ENCODE assay signal across 12 cellular contexts in genomic region chr22:40645579-40646197, GRCh38. TPM values are rescaled to one million over a fixed set of nuclear protein-coding genes. Genes with fewer than 3 reads are reported as not detected.
DNase-seq lines count a peak whose midpoint lies in the region; ATAC-seq, FAIRE-seq and TF ChIP-seq lines count a peak whose summit lies in the region.
"Had no signal": no experiment of that assay in that cellular context is flagged by ENCODE, and none has a peak within 500 bp of the region (broad histone marks: within the 10 kb centered on the region; RNA-seq: fewer than 3 reads in every experiment).

No MANE protein-coding gene starts in this region.

- DNase-seq in hepatocyte (ENCODE audit: low spot score) (no peak), GM19239 (ENCODE audit: insufficient read length, low spot score) (no peak), NCI-H345 treated with DMSO at 0.1 percent for 48 hours (lab: John Stamatoyannopoulos, UW; ENCODE audit: unreplicated experiment) (no peak), GM13976 (ENCODE audit: low spot score) (no peak)

- no peaks in the 10 kb centered on the region for H3K9me2 ChIP-seq in SU-DHL-6 (replicated peaks; ENCODE audit: insufficient read depth, low read length)
- no peaks in the 10 kb centered on the region for H3K9me2 ChIP-seq in hepatocyte (replicated peaks; ENCODE audit: insufficient read depth)

- no peak overlapping the region for H3K4me3 ChIP-seq in HEK293 (ENCODE audit: low read depth, low read length)
- H3K4me3 ChIP-seq in SU-DHL-6 (ENCODE audit: insufficient read depth, low read length, poor library complexity, severe bottlenecking): no peak overlapping the region
- H3K4me3 ChIP-seq in hepatocyte: no peak overlapping the region
- H3K4me3 ChIP-seq in skeletal muscle satellite cell (ENCODE audit: low read length): no peak overlapping the region

- H3K36me3 ChIP-seq in HEK293 (ENCODE audit: control insufficient read depth in 2 of 2, insufficient read depth in 1 of 2, low read length in 2 of 2) (no peaks in the 10 kb centered on the region), SU-DHL-6 (ENCODE audit: low read length) (no peaks in the 10 kb centered on the region), hepatocyte (replicated peaks; ENCODE audit: insufficient read depth, low read depth) (no peaks in the 10 kb centered on the region), skeletal muscle satellite cell (ENCODE audit: insufficient read depth, low read length) (no peaks in the 10 kb centered on the region)
- H3K36me3 ChIP-seq: BLaER1 treated with 17β-estradiol and CSF1 and Interleukin-3, amounts not matched to agents 10 nM and 100 nM had no signal

- H3K9ac ChIP-seq in SU-DHL-6 (ENCODE audit: low read length) (no peak overlapping the region), skeletal muscle satellite cell (ENCODE audit: low read depth, low read length) (peak overlapping the region; percentile 25)

- H3K79me2 ChIP-seq in SU-DHL-6 (ENCODE audit: insufficient read depth, low read length) (no peaks in the 10 kb centered on the region), hepatocyte (no peaks in the 10 kb centered on the region)

- TF ChIP-seq CTCF in HEK293 (tag by site-specific recombination; IDR thresholded peaks at IDR 0.05) (no peak), SU-DHL-6 (IDR thresholded peaks at IDR 0.05; ENCODE audit: insufficient read depth, low read length, poor library complexity, severe bottlenecking) (no peak), hepatocyte (IDR thresholded peaks at IDR 0.05; ENCODE audit: poor library complexity) (no peak), GM13976 (IDR thresholded peaks at IDR 0.05; ENCODE audit: borderline replicate concordance, control extremely low read depth, extremely low read depth, insufficient read depth, missing control alignments) (no peak)

- in situ Hi-C loops in GM13976 (cut with MboI; ENCODE audit: low sequenced_read_pairs, unreplicated experiment): loop anchor here (10.0 kb wide), 2 partner anchors 121 to 211 kb away; no protein-coding TSS in a partner anchor

- no peak overlapping the region for H3K27ac ChIP-seq in HEK293 (ENCODE audit: extremely low read depth, low read depth, low read length)
- H3K27ac ChIP-seq in SU-DHL-6 (ENCODE audit: low read depth, low read length): no peak overlapping the region
- peak overlapping the region; percentile 82 for H3K27ac ChIP-seq in hepatocyte

- H2AFZ ChIP-seq in SU-DHL-6 (ENCODE audit: low read depth, low read length, severe bottlenecking) (peak overlapping the region; percentile 79), hepatocyte (peak overlapping the region; percentile 45)

- H3K9me3 ChIP-seq in HEK293 (ENCODE audit: control insufficient read depth, insufficient read depth, low read depth, low read length) (no peaks in the 10 kb centered on the region), SU-DHL-6 (ENCODE audit: insufficient read depth, low read length) (no peaks in the 10 kb centered on the region), hepatocyte (ENCODE audit: low read depth) (no peaks in the 10 kb centered on the region), skeletal muscle satellite cell (replicated peaks; ENCODE audit: low read length) (no peaks in the 10 kb centered on the region)
- H3K9me3 ChIP-seq: BLaER1 treated with 17β-estradiol and CSF1 and Interleukin-3, amounts not matched to agents 10 nM and 100 nM had no signal

- H3F3A ChIP-seq in SU-DHL-6 (ENCODE audit: insufficient read depth): no peaks in the 10 kb centered on the region

- H3K4me2 ChIP-seq in SU-DHL-6 (ENCODE audit: low read depth, low read length, poor library complexity, severe bottlenecking) (peak overlapping the region; percentile 54), hepatocyte (peak overlapping the region; percentile 22), skeletal muscle satellite cell (ENCODE audit: low read length) (peak overlapping the region; percentile 62)

- no peak for ATAC-seq in GM21576 (IDR thresholded peaks at IDR 0.05; ENCODE audit: unreplicated experiment)

- WGBS in hepatocyte (ENCODE audit: low lambda C conversion rate, missing lambda C conversion rate): 58% methylated on average over 4 of the region's 4 CpGs

- H3K27me3 ChIP-seq in SU-DHL-6 (ENCODE audit: low read length) (no peaks in the 10 kb centered on the region), hepatocyte (no peaks in the 10 kb centered on the region), skeletal muscle satellite cell (ENCODE audit: control insufficient read depth, insufficient read depth, low read length) (no peaks in the 10 kb centered on the region)
- H3K27me3 ChIP-seq: BLaER1 treated with 17β-estradiol and CSF1 and Interleukin-3, amounts not matched to agents 10 nM and 100 nM had no signal

- no peak for FAIRE-seq in GM19239 (lab: Jason Lieb, UNC)

- peaks cover 3% of the 10 kb centered on the region; the same call in 1 of the 2 replicates for H3K4me1 ChIP-seq in HEK293 (ENCODE audit: control insufficient read depth, insufficient read depth, low read length)
- H3K4me1 ChIP-seq in hepatocyte (ENCODE audit: insufficient read depth): peaks cover 11% of the 10 kb centered on the region
- peaks cover under 1% of the 10 kb centered on the region for H3K4me1 ChIP-seq in skeletal muscle satellite cell (ENCODE audit: control insufficient read depth, insufficient read depth, low read length)

- H4K20me1 ChIP-seq in SU-DHL-6 (ENCODE audit: low read depth, low read length): no peaks in the 10 kb centered on the region
- H4K20me1 ChIP-seq in hepatocyte (ENCODE audit: insufficient read depth, poor library complexity, severe bottlenecking): no peaks in the 10 kb centered on the region
- H4K20me1 ChIP-seq: BLaER1 treated with 17β-estradiol and CSF1 and Interleukin-3, amounts not matched to agents 10 nM and 100 nM had no signal

- CTCF ChIA-PET in HEK293 (lab: Yijun Ruan, JAX): interaction anchor here (0.6 to 13.4 kb wide), 54 partner anchors 8 to 268 kb away, joined by 3 to 278 read pairs (median 5); partner anchors contain the start of gene MRTFA

- POLR2A ChIA-PET in HEK293 (lab: Yijun Ruan, JAX): interaction anchor here (1.0 to 1.4 kb wide), 2 partner anchors 9 to 211 kb away, joined by 3 to 9 read pairs; partner anchors contain the start of genes MRTFA, ST13 and XPNPEP3

TF ChIP-seq in HEK293, 187 proteins besides CTCF, POLR2A, EP300 and RAD21:
- TF ChIP-seq YY1 (tag by site-specific recombination; IDR thresholded peaks at IDR 0.05) (0 out of 2 replicates have a peak, but pooled peaks have one; percentile 8), ZNF529 (tag by site-specific recombination; IDR thresholded peaks at IDR 0.05; ENCODE audit: insufficient replicate concordance) (no peak), ZSCAN23 (tag by site-specific recombination; IDR thresholded peaks at IDR 0.05) (no peak), ZNF580 (tag by site-specific recombination; IDR thresholded peaks at IDR 0.05) (peak; percentile 48; the same call in 1 of the 2 replicates)

RNA-seq across cellular contexts. Expression of gene MRTFA, which starts 9.2 kb away (rescaled TPM):
- 16.7 and 29.7 TPM in 2 replicates for total RNA-seq in hepatocyte
- 19.0 and 20.9 TPM in 2 replicates for polyA plus RNA-seq in hepatocyte
- 28.0 and 28.1 TPM in 2 replicates for total RNA-seq in skeletal muscle satellite cell (2012; rRNA removed)

RNA-seq across cellular contexts. Expression of gene MCHR1, which starts 33.6 kb away (rescaled TPM):
- 0.50 and 1.1 TPM in 2 replicates for total RNA-seq in hepatocyte
- 1.1 TPM in 1 of 2 replicates, not detected in the other for polyA plus RNA-seq in hepatocyte
- 1.5 TPM in 1 of 2 replicates, not detected in the other for total RNA-seq in skeletal muscle satellite cell (2012; rRNA removed)
- total RNA-seq: activated CD8-positive, alpha-beta T cell treated with anti-CD3 and anti-CD28 coated beads for 36 hours; Daoy; osteocyte had no signal
